ENCODE assay signal across 8 cellular contexts in genomic region chr19:1566392-1567115, GRCh38. TPM values are rescaled to one million over a fixed set of nuclear protein-coding genes. Genes with fewer than 3 reads are reported as not detected.
DNase-seq lines count a peak whose midpoint lies in the region; ATAC-seq lines count a peak whose summit lies in the region.

No MANE protein-coding gene starts in this region.

- H3K9me3 ChIP-seq in ES-I3 (ENCODE audit: control insufficient read depth, insufficient read depth, low read length): no peaks in the 10 kb centered on the region

- no peaks in the 10 kb centered on the region for H3K4me1 ChIP-seq in ES-I3 (ENCODE audit: insufficient read depth, low read length)

- intact Hi-C loops in posterior vena cava (cut with DNase I): no loop called here

- H3K36me3 ChIP-seq in ES-I3 (ENCODE audit: insufficient read depth, low read length): no peaks in the 10 kb centered on the region

- H3K9ac ChIP-seq in ES-I3 (ENCODE audit: low read depth, low read length): peak overlapping the region; percentile 98

- peak; percentile 85 for DNase-seq in NCI-H69 (lab: John Stamatoyannopoulos, UW)
- peak; percentile 69 for DNase-seq in dedifferentiated amniotic fluid mesenchymal stem cell (ENCODE audit: extremely low spot score)
- peak; percentile 95 for DNase-seq in left kidney (ENCODE audit: low read depth, low spot score)
- peak; percentile 89 for DNase-seq in superior temporal gyrus (ENCODE audit: extremely low spot score)
- no peak for DNase-seq in posterior vena cava (ENCODE audit: low spot score)
- DNase-seq in NOMO-1 (lab: John Stamatoyannopoulos, UW; ENCODE audit: unreplicated experiment in 2 of 2): no peak

- no peak for ATAC-seq in HG03457 (IDR thresholded peaks at IDR 0.05; ENCODE audit: unreplicated experiment)

RNA-seq across cellular contexts. Expression of gene MEX3D, which starts 1.6 kb away (rescaled TPM):
- 10 to 100 TPM; 14.0 to 21.9 TPM for total RNA-seq in posterior vena cava

RNA-seq across cellular contexts. Expression of gene MBD3, which starts 26.1 kb away (rescaled TPM):
- 10 to 100 TPM; 44.2 to 53.6 TPM for total RNA-seq in posterior vena cava

RNA-seq across cellular contexts. Expression of gene UQCR11, which starts 38.7 kb away (rescaled TPM):
- total RNA-seq in posterior vena cava: 100 to 1,000 TPM; 197 to 252 TPM

RNA-seq across cellular contexts. Expression of gene PLK5, which starts 42.7 kb away (rescaled TPM):
- total RNA-seq in posterior vena cava: not detected

RNA-seq across cellular contexts. Expression of gene ADAMTSL5, which starts 53.7 kb away (rescaled TPM):
- total RNA-seq in posterior vena cava: 1 to 10 TPM; 7.4 to 9.1 TPM

Comparison
In these comparisons a context has a peak if more than half of its experiments do, and no peak if none do; other contexts are left out.
1. DNase-seq: peak in NCI-H69 (single experiment), dedifferentiated amniotic fluid mesenchymal stem cell (single experiment), left kidney (single experiment) and superior temporal gyrus (single experiment); none in posterior vena cava (single experiment) and NOMO-1 (0 of 2).